In genomic region chr7:47483604-47484273, GRCh38 we compare ENCODE assay signal across 13 cellular contexts.
DNase-seq lines count a peak whose midpoint lies in the region; ATAC-seq, FAIRE-seq and TF ChIP-seq lines count a peak whose summit lies in the region.
"Had no signal": no experiment of that assay in that cellular context is flagged by ENCODE, and none has a peak within 500 bp of the region (broad histone marks: within the 10 kb centered on the region; RNA-seq: fewer than 3 reads in every experiment).

No MANE protein-coding gene starts in this region.

- H3K27me3 Mint-ChIP-seq in naive thymus-derived CD4-positive, alpha-beta T cell = peaks cover 0 to 3% (median 0%) of the 10 kb centered on the region in 5 donors
- H3K27me3 Mint-ChIP-seq: activated naive CD4-positive, alpha-beta T cell treated with anti-CD3 and anti-CD28 coated beads, Interleukin-2, amount 50 U/mL, for 24 hours had no signal

- H3K4me3 ChIP-seq in SK-N-SH (ENCODE audit: low read depth in 2 of 2, low read length in 1 of 2) (no peak overlapping the region), thoracic aorta (peak overlapping the region; percentile 26)
- no peak overlapping the region for H3K4me3 ChIP-seq in naive thymus-derived CD4-positive, alpha-beta T cell (ENCODE audit: low read length)

- H3K27ac ChIP-seq in SK-N-SH (ENCODE audit: low read depth in 2 of 2, low read length in 1 of 2) = peak overlapping the region in 1 of 2 experiments; percentile 92; a peak in 2 of 4 replicates
- H3K27ac ChIP-seq in foreskin keratinocyte = no peak overlapping the region
- peak overlapping the region; percentile 40 to 80 for H3K27ac ChIP-seq in thoracic aorta
- no peak overlapping the region for H3K27ac ChIP-seq in naive thymus-derived CD4-positive, alpha-beta T cell (ENCODE audit: low read depth, low read length)
- H3K27ac ChIP-seq: epithelial cell of prostate had no signal

- FAIRE-seq in frontal cortex (lab: Jason Lieb, UNC) = no peak

- TF ChIP-seq CTCF in SK-N-SH (IDR thresholded peaks at IDR 0.05) (peak; percentile 58), foreskin keratinocyte (conservative IDR thresholded peaks at IDR 0.05) (peak; percentile 60), thoracic aorta (IDR thresholded peaks at IDR 0.05) (no peak)

- no peak overlapping the region for H3K4me3 Mint-ChIP-seq in naive thymus-derived CD4-positive, alpha-beta T cell
- H3K4me3 Mint-ChIP-seq: activated naive CD4-positive, alpha-beta T cell treated with anti-CD3 and anti-CD28 coated beads, Interleukin-2, amount 50 U/mL, for 24 hours; WTC11 had no signal

- H2AFZ ChIP-seq in SK-N-SH (ENCODE audit: low read depth) = no peak overlapping the region

- no peaks in the 10 kb centered on the region for H3K9me3 ChIP-seq in SK-N-SH
- no peaks in the 10 kb centered on the region for H3K9me3 ChIP-seq in thoracic aorta
- H3K9me3 ChIP-seq in naive thymus-derived CD4-positive, alpha-beta T cell (ENCODE audit: control insufficient read depth in 2 of 3, low read length in 3 of 3) = no peaks in the 10 kb centered on the region

- peaks cover 49% of the 10 kb centered on the region; the same call in 1 of the 2 replicates for H3K79me2 ChIP-seq in SK-N-SH (ENCODE audit: insufficient read depth)

- no peak overlapping the region for H3K9ac ChIP-seq in SK-N-SH

- 88% methylated on average over 16 of the region's 16 CpGs for WGBS in SK-N-SH (ENCODE audit: low lambda C conversion rate)

- H3K4me1 Mint-ChIP-seq in naive thymus-derived CD4-positive, alpha-beta T cell = peaks cover 0 to 5% (median 0%) of the 10 kb centered on the region in 7 donors
- H3K4me1 Mint-ChIP-seq: activated naive CD4-positive, alpha-beta T cell treated with anti-CD3 and anti-CD28 coated beads, Interleukin-2, amount 50 U/mL, for 24 hours had no signal

- DNase-seq in NCI-H2171 treated with DMSO at 0.1 percent for 48 hours (lab: John Stamatoyannopoulos, UW) (peak; percentile 12), NCI-H2171 (lab: John Stamatoyannopoulos, UW) (no peak), SK-N-SH (peak; percentile 63), foreskin keratinocyte (no peak), thoracic aorta (ENCODE audit: low spot score) (no peak), frontal cortex (ENCODE audit: low spot score in 2 of 2) (no peak)
- no peak for DNase-seq in naive thymus-derived CD4-positive, alpha-beta T cell
- DNase-seq: NCI-H446 treated with DMSO at 0.1 percent for 48 hours; stimulated activated CD4-positive, alpha-beta T cell treated with anti-CD3 and anti-CD28 coated beads, Interleukin-4, amount 100 ng/mL, for 1 hour had no signal

- H3K4me2 ChIP-seq in SK-N-SH = no peak overlapping the region

- ATAC-seq in foreskin keratinocyte (no peak), thoracic aorta (ENCODE audit: insufficient number of reproducible peaks, low FRiP score, low read depth) (no peak), GM19395 (IDR thresholded peaks at IDR 0.05; ENCODE audit: unreplicated experiment) (no peak)
- ATAC-seq in naive thymus-derived CD4-positive, alpha-beta T cell = no peak
- ATAC-seq: WTC11 had no signal

- POLR2A ChIA-PET in SK-N-SH (lab: Yijun Ruan, JAX) = no interaction called here
- POLR2A ChIA-PET in naive thymus-derived CD4-positive, alpha-beta T cell (lab: Charles Lee) = no interaction called here

- H3K27me3 ChIP-seq in SK-N-SH (ENCODE audit: insufficient read depth) = no peaks in the 10 kb centered on the region
- H3K27me3 ChIP-seq in foreskin keratinocyte = no peaks in the 10 kb centered on the region
- no peaks in the 10 kb centered on the region for H3K27me3 ChIP-seq in thoracic aorta (replicated peaks; ENCODE audit: insufficient read depth)
- no peaks in the 10 kb centered on the region for H3K27me3 ChIP-seq in naive thymus-derived CD4-positive, alpha-beta T cell (ENCODE audit: control insufficient read depth in 2 of 2, insufficient read depth in 2 of 2, low read length in 2 of 2)

- peaks cover under 1 to 11% of the 10 kb centered on the region in 2 experiments for H3K36me3 ChIP-seq in SK-N-SH (replicated peaks in 1 of 2; ENCODE audit: control insufficient read depth in 1 of 2, insufficient read depth in 2 of 2, low read length in 1 of 2)
- no peaks in the 10 kb centered on the region for H3K36me3 ChIP-seq in thoracic aorta
- H3K36me3 ChIP-seq in naive thymus-derived CD4-positive, alpha-beta T cell (ENCODE audit: control insufficient read depth in 2 of 3, insufficient read depth in 3 of 3, low read length in 3 of 3) = no peaks in the 10 kb centered on the region

- CTCF ChIA-PET in SK-N-SH (lab: Yijun Ruan, JAX) = interaction anchor here (0.6 to 7.1 kb wide), 18 partner anchors 9 to 343 kb away, joined by 3 to 49 read pairs (median 3); no protein-coding TSS in a partner anchor
- CTCF ChIA-PET in naive thymus-derived CD4-positive, alpha-beta T cell (lab: Charles Lee) = no interaction called here

- no peak overlapping the region for H3K27ac Mint-ChIP-seq in naive thymus-derived CD4-positive, alpha-beta T cell
- H3K27ac Mint-ChIP-seq: activated naive CD4-positive, alpha-beta T cell treated with anti-CD3 and anti-CD28 coated beads, Interleukin-2, amount 50 U/mL, for 24 hours; WTC11 had no signal

- intact Hi-C loops in naive thymus-derived CD4-positive, alpha-beta T cell (cut with micrococcal nuclease) = no loop called here

- no peaks in the 10 kb centered on the region for H3K9me2 ChIP-seq in SK-N-SH

- H3K4me1 ChIP-seq in SK-N-SH (ENCODE audit: control insufficient read depth in 1 of 2, insufficient read depth in 2 of 2, low read depth in 1 of 2, low read length in 1 of 2) (peaks cover 23 to 48% of the 10 kb centered on the region in 2 experiments), foreskin keratinocyte (no peaks in the 10 kb centered on the region), thoracic aorta (ENCODE audit: control insufficient read depth in 1 of 2, low read depth in 2 of 2) (peaks cover 37 to 90% of the 10 kb centered on the region in 2 donors)
- H3K4me1 ChIP-seq in naive thymus-derived CD4-positive, alpha-beta T cell (ENCODE audit: control insufficient read depth in 2 of 2, insufficient read depth in 2 of 2, low read length in 2 of 2) = no peaks in the 10 kb centered on the region

- TF ChIP-seq EP300 in SK-N-SH (IDR thresholded peaks at IDR 0.05; ENCODE audit: borderline replicate concordance in 1 of 2, low read depth in 1 of 2, low read length in 1 of 2) = no peak

- peaks cover 0 to 4% (median 0%) of the 10 kb centered on the region in 11 donors for H3K9me3 Mint-ChIP-seq in naive thymus-derived CD4-positive, alpha-beta T cell
- H3K9me3 Mint-ChIP-seq: activated naive CD4-positive, alpha-beta T cell treated with anti-CD3 and anti-CD28 coated beads, Interleukin-2, amount 50 U/mL, for 24 hours had no signal

- H3F3A ChIP-seq in SK-N-SH (replicated peaks; ENCODE audit: insufficient read depth) = peaks cover 16% of the 10 kb centered on the region

- no peaks in the 10 kb centered on the region for H4K20me1 ChIP-seq in SK-N-SH (ENCODE audit: insufficient read depth)

- peak; percentile 76 for TF ChIP-seq RAD21 in SK-N-SH (IDR thresholded peaks at IDR 0.05; ENCODE audit: low read length)

- H3K36me3 Mint-ChIP-seq in naive thymus-derived CD4-positive, alpha-beta T cell = no peaks in the 10 kb centered on the region
- H3K36me3 Mint-ChIP-seq: activated naive CD4-positive, alpha-beta T cell treated with anti-CD3 and anti-CD28 coated beads, Interleukin-2, amount 50 U/mL, for 24 hours had no signal

TF ChIP-seq in SK-N-SH, 30 proteins besides CTCF, POLR2A, EP300 and RAD21:
- TF ChIP-seq POLR2AphosphoS5 (IDR thresholded peaks at IDR 0.05; ENCODE audit: low read depth, low read length) (peak; percentile 27; the same call in 1 of the 2 replicates), SMC3 (IDR thresholded peaks at IDR 0.05; ENCODE audit: low read depth, low read length) (peak; percentile 50), USF2 (IDR thresholded peaks at IDR 0.05; ENCODE audit: borderline replicate concordance, low read depth, low read length) (no peak)
TF ChIP-seq in SK-N-SH: peak in this region for 2.

Comparison
In these comparisons a context has a peak if more than half of its experiments do, and no peak if none do; other contexts are left out.
1. DNase-seq: peak in NCI-H2171 treated with DMSO at 0.1 percent for 48 hours (single experiment) and SK-N-SH (single experiment); none in NCI-H2171 (single experiment), foreskin keratinocyte (0 of 2), thoracic aorta (single experiment), frontal cortex (0 of 2) and naive thymus-derived CD4-positive, alpha-beta T cell (0 of 9).
2. H3K27ac ChIP-seq: peak in thoracic aorta (2 of 2); none in foreskin keratinocyte (single experiment) and naive thymus-derived CD4-positive, alpha-beta T cell (single experiment).